ENCODE assay signal across 21 cellular contexts in genomic region chr2:195413944-195414343, GRCh38.
"Had no signal": no experiment of that assay in that cellular context is flagged by ENCODE, and none has a peak within 500 bp of the region (broad histone marks: within the 10 kb centered on the region; RNA-seq: fewer than 3 reads in every experiment).

No MANE protein-coding gene starts in this region.

- H3K4me1 ChIP-seq: adrenal gland, esophagus squamous epithelium, prostate gland, right atrium auricular region, upper lobe of right lung had no signal

- FAIRE-seq: bronchial epithelial cell, endothelial cell of umbilical vein had no signal

- H3K27ac Mint-ChIP-seq: activated T-cell treated with anti-CD3 and anti-CD28 coated beads, Interleukin-2, amount 50 U/mL, for 72 hours; dendritic cell treated with granulocyte-macrophage colony-stimulating factor and Interleukin-4, amounts not matched to agents 40 ng/mL and 50 ng/mL, for 4 days; immature natural killer cell had no signal

- H3K27me3 ChIP-seq: adrenal gland, esophagus squamous epithelium, heart right ventricle, right atrium auricular region, upper lobe of right lung had no signal

- H3K4me3 ChIP-seq: adrenal gland, esophagus squamous epithelium, heart right ventricle, prostate gland, right atrium auricular region, upper lobe of right lung had no signal

- H3K9me3 ChIP-seq: adrenal gland, esophagus squamous epithelium, prostate gland, right atrium auricular region, upper lobe of right lung had no signal

- H3K27ac ChIP-seq: adrenal gland, esophagus squamous epithelium, heart right ventricle, prostate gland, right atrium auricular region, upper lobe of right lung, WERI-Rb-1 had no signal

- H3K27me3 Mint-ChIP-seq: dendritic cell treated with granulocyte-macrophage colony-stimulating factor and Interleukin-4, amounts not matched to agents 40 ng/mL and 50 ng/mL, for 4 days; naive thymus-derived CD8-positive, alpha-beta T cell had no signal

- H3K9me3 Mint-ChIP-seq: activated T-cell treated with anti-CD3 and anti-CD28 coated beads, Interleukin-2, amount 50 U/mL, for 72 hours; dendritic cell treated with granulocyte-macrophage colony-stimulating factor and Interleukin-4, amounts not matched to agents 40 ng/mL and 50 ng/mL, for 4 days; immature natural killer cell; naive thymus-derived CD8-positive, alpha-beta T cell had no signal

- H3K36me3 Mint-ChIP-seq: immature natural killer cell; naive thymus-derived CD8-positive, alpha-beta T cell had no signal

- H3K4me1 Mint-ChIP-seq: immature natural killer cell had no signal

- ATAC-seq: activated naive CD4-positive, alpha-beta T cell treated with anti-CD3 and anti-CD28 coated beads, Interleukin-2, amount 50 U/mL, for 72 hours; activated T-cell treated with anti-CD3 and anti-CD28 coated beads, Interleukin-2, amount 50 U/mL, for 72 hours; heart right ventricle; naive thymus-derived CD8-positive, alpha-beta T cell; upper lobe of right lung had no signal

- H3K36me3 ChIP-seq: adrenal gland, esophagus squamous epithelium, heart right ventricle, prostate gland, right atrium auricular region, upper lobe of right lung, WERI-Rb-1 had no signal

- DNase-seq: activated CD4-positive, alpha-beta T cell treated with anti-CD3 and anti-CD28 coated beads for 1 hour; activated CD8-positive, alpha-beta memory T cell treated with anti-CD3 and anti-CD28 coated beads for 24 hours; activated CD8-positive, alpha-beta memory T cell treated with anti-CD3 and anti-CD28 coated beads, Interleukin-2, amount 50 U/mL, for 48 hours; activated gamma-delta T cell; activated T-cell treated with anti-CD3 and anti-CD28 coated beads, Interleukin-2, amount 50 U/mL, for 72 hours; adrenal gland; effector CD8-positive, alpha-beta T cell; esophagus squamous epithelium; heart right ventricle; immature natural killer cell; naive thymus-derived CD8-positive, alpha-beta T cell; stimulated activated CD4-positive, alpha-beta T cell treated with anti-CD3 and anti-CD28 coated beads, Interleukin-15, amount 100 ng/mL, for 24 hours; stimulated activated CD4-positive, alpha-beta T cell treated with anti-CD3 and anti-CD28 coated beads, Interleukin-4, amount 100 ng/mL, for 1 hour; upper lobe of right lung; WERI-Rb-1 had no signal

- H3K4me3 Mint-ChIP-seq: activated T-cell treated with anti-CD3 and anti-CD28 coated beads, Interleukin-2, amount 50 U/mL, for 72 hours; dendritic cell treated with granulocyte-macrophage colony-stimulating factor and Interleukin-4, amounts not matched to agents 40 ng/mL and 50 ng/mL, for 4 days; immature natural killer cell had no signal
